ENCODE assay signal across 14 cellular contexts in genomic region chr3:46998852-46999515, GRCh38. TPM values are rescaled to one million over a fixed set of nuclear protein-coding genes. Genes with fewer than 3 reads are reported as not detected.
A peak's percentile ranks its signal among the peaks of the same experiment; 100 is the strongest.
DNase-seq lines count a peak whose midpoint lies in the region; ATAC-seq, FAIRE-seq and TF ChIP-seq lines count a peak whose summit lies in the region.
"Had no signal": no experiment of that assay in that cellular context is flagged by ENCODE, and none has a peak within 500 bp of the region (broad histone marks: within the 10 kb centered on the region; RNA-seq: fewer than 3 reads in every experiment).

No MANE protein-coding gene starts in this region.

- H3K9ac ChIP-seq in kidney (ENCODE audit: low read length in 2 of 2), result no peak overlapping the region

- no peak for FAIRE-seq in kidney (lab: Jason Lieb, UNC)

- H3K36me3 Mint-ChIP-seq in activated naive CD8-positive, alpha-beta T cell treated with anti-CD3 and anti-CD28 coated beads for 36 hours, result peaks cover 20% of the 10 kb centered on the region
- H3K36me3 Mint-ChIP-seq in activated CD4-positive, alpha-beta T cell treated with anti-CD3 and anti-CD28 coated beads, Interleukin-2, amount 10 ng/mL, durations not matched to agents 7 days and 5 days (ENCODE audit: low read depth), result peaks cover 35% of the 10 kb centered on the region

- CTCF ChIA-PET in activated CD4-positive, alpha-beta T cell treated with anti-CD3 and anti-CD28 coated beads, Interleukin-2, amount 10 ng/mL, durations not matched to agents 7 days and 5 days (lab: Charles Lee), result interaction anchor here (1.1 to 1.2 kb wide), 2 partner anchors 52 to 64 kb away, joined by 3 read pairs; no protein-coding TSS in a partner anchor

- POLR2A ChIA-PET in activated CD4-positive, alpha-beta T cell treated with anti-CD3 and anti-CD28 coated beads, Interleukin-2, amount 10 ng/mL, durations not matched to agents 7 days and 5 days (lab: Charles Lee), result no interaction called here

- no peaks in the 10 kb centered on the region for H3K27me3 ChIP-seq in right atrium auricular region
- H3K27me3 ChIP-seq: tibial artery had no signal

- H3K36me3 ChIP-seq in right atrium auricular region (peaks cover 27% of the 10 kb centered on the region), kidney (ENCODE audit: control insufficient read depth in 1 of 2, insufficient read depth in 2 of 2, low read length in 2 of 2) (peaks cover 13 to 30% of the 10 kb centered on the region in 2 donors)

- H3K4me1 Mint-ChIP-seq in activated naive CD8-positive, alpha-beta T cell treated with anti-CD3 and anti-CD28 coated beads for 36 hours, result peaks cover 10% of the 10 kb centered on the region
- H3K4me1 Mint-ChIP-seq in activated CD4-positive, alpha-beta T cell treated with anti-CD3 and anti-CD28 coated beads, Interleukin-2, amount 10 ng/mL, durations not matched to agents 7 days and 5 days, result peaks cover 13% of the 10 kb centered on the region
- H3K4me1 Mint-ChIP-seq: nephron had no signal

- TF ChIP-seq CTCF in right atrium auricular region (IDR thresholded peaks at IDR 0.05) (peak in 1 of 2 donors; percentile 24), kidney (IDR thresholded peaks at IDR 0.05; ENCODE audit: borderline replicate concordance, extremely low read depth, insufficient read depth) (no peak)

- H3K4me1 ChIP-seq in right atrium auricular region (no peaks in the 10 kb centered on the region), kidney (ENCODE audit: control insufficient read depth in 1 of 2, insufficient read depth in 1 of 2, low read depth in 1 of 2, low read length in 2 of 2) (peaks cover 3 to 4% of the 10 kb centered on the region in 2 donors)
- H3K4me1 ChIP-seq: tibial artery had no signal

- H3K9me3 ChIP-seq in right atrium auricular region (no peaks in the 10 kb centered on the region), kidney (ENCODE audit: control insufficient read depth in 1 of 2, low read length in 2 of 2) (no peaks in the 10 kb centered on the region)
- H3K9me3 ChIP-seq: tibial artery had no signal

- H3K9me3 Mint-ChIP-seq in activated naive CD8-positive, alpha-beta T cell treated with anti-CD3 and anti-CD28 coated beads for 36 hours, result no peaks in the 10 kb centered on the region
- H3K9me3 Mint-ChIP-seq in activated CD4-positive, alpha-beta T cell treated with anti-CD3 and anti-CD28 coated beads, Interleukin-2, amount 10 ng/mL, durations not matched to agents 7 days and 5 days, result no peaks in the 10 kb centered on the region
- H3K9me3 Mint-ChIP-seq: endodermal cell; nephron; T-helper 1 cell treated with Interleukin-12 subunit alpha and Interleukin-12 subunit beta and Interleukin-4 antibody, amounts not matched to agents 30 μg/mL and 1 μg/mL, for 36 hours had no signal

- no peak overlapping the region for H3K27ac ChIP-seq in right atrium auricular region
- no peak overlapping the region for H3K27ac ChIP-seq in kidney (ENCODE audit: low read depth in 2 of 2, low read length in 2 of 2)
- H3K27ac ChIP-seq: tibial artery had no signal

- H3K4me3 ChIP-seq in right atrium auricular region, result no peak overlapping the region
- H3K4me3 ChIP-seq in kidney (ENCODE audit: low read length in 2 of 2), result no peak overlapping the region
- H3K4me3 ChIP-seq: tibial artery had no signal

- H3K27me3 Mint-ChIP-seq in activated naive CD8-positive, alpha-beta T cell treated with anti-CD3 and anti-CD28 coated beads for 36 hours, result no peaks in the 10 kb centered on the region
- no peaks in the 10 kb centered on the region for H3K27me3 Mint-ChIP-seq in activated CD4-positive, alpha-beta T cell treated with anti-CD3 and anti-CD28 coated beads, Interleukin-2, amount 10 ng/mL, durations not matched to agents 7 days and 5 days

- intact Hi-C loops in Right ventricle myocardium superior (cut with DNase I), result no loop called here
- intact Hi-C loops in kidney (cut with DNase I), result loop anchor here (10.0 kb wide), 1 partner anchor 74 kb away; no protein-coding TSS in a partner anchor

- no peak overlapping the region for H3K4me3 Mint-ChIP-seq in activated naive CD8-positive, alpha-beta T cell treated with anti-CD3 and anti-CD28 coated beads for 36 hours
- H3K4me3 Mint-ChIP-seq in activated CD4-positive, alpha-beta T cell treated with anti-CD3 and anti-CD28 coated beads, Interleukin-2, amount 10 ng/mL, durations not matched to agents 7 days and 5 days, result no peak overlapping the region
- H3K4me3 Mint-ChIP-seq: endodermal cell; nephron; T-helper 1 cell treated with Interleukin-12 subunit alpha and Interleukin-12 subunit beta and Interleukin-4 antibody, amounts not matched to agents 30 μg/mL and 1 μg/mL, for 36 hours had no signal

- DNase-seq in Right ventricle myocardium superior (peak; percentile 36), right atrium auricular region (ENCODE audit: low spot score) (no peak), kidney (peak; percentile 61), hippocampal formation (lab: John Stamatoyannopoulos, UW) (no peak), GF-D8 (lab: John Stamatoyannopoulos, UW) (no peak)
- no peak for DNase-seq in activated naive CD8-positive, alpha-beta T cell treated with anti-CD3 and anti-CD28 coated beads for 36 hours
- no peak for DNase-seq in activated CD4-positive, alpha-beta T cell treated with anti-CD3 and anti-CD28 coated beads, Interleukin-2, amount 10 ng/mL, durations not matched to agents 7 days and 5 days
- DNase-seq: NCI-H2029 treated with DMSO at 0.1 percent for 48 hours, NCI-H446 had no signal

- ATAC-seq in Right ventricle myocardium superior (ENCODE audit: poor library complexity) (no peak), GM18909 (IDR thresholded peaks at IDR 0.05; ENCODE audit: poor library complexity, unreplicated experiment) (no peak)

- H3K27ac Mint-ChIP-seq in activated naive CD8-positive, alpha-beta T cell treated with anti-CD3 and anti-CD28 coated beads for 36 hours, result peak overlapping the region; percentile 34
- no peak overlapping the region for H3K27ac Mint-ChIP-seq in activated CD4-positive, alpha-beta T cell treated with anti-CD3 and anti-CD28 coated beads, Interleukin-2, amount 10 ng/mL, durations not matched to agents 7 days and 5 days
- H3K27ac Mint-ChIP-seq: nephron had no signal

RNA-seq across cellular contexts. Expression of gene NBEAL2, which starts 19.5 kb away (rescaled TPM):
- total RNA-seq in Right ventricle myocardium superior (11.7 TPM), right atrium auricular region (10 to 100 TPM in 1 of 2 donors, 1 to 10 TPM in 1; 7.5 to 15.3 TPM), kidney (82.8 TPM)
- 10 to 100 TPM; 63.1 to 67.4 TPM for total RNA-seq in activated naive CD8-positive, alpha-beta T cell treated with anti-CD3 and anti-CD28 coated beads for 36 hours
- polyA plus RNA-seq in kidney (ENCODE audit: insufficient read depth, low read depth, low replicate concordance), result 25.7 TPM
- 100 to 1,000 TPM; 194 to 212 TPM for total RNA-seq in activated CD4-positive, alpha-beta T cell treated with anti-CD3 and anti-CD28 coated beads, Interleukin-2, amount 10 ng/mL, durations not matched to agents 7 days and 5 days

RNA-seq across cellular contexts. Expression of gene CCDC12, which starts 22.4 kb away (rescaled TPM):
- total RNA-seq in Right ventricle myocardium superior, result 29.2 TPM
- 10 to 100 TPM; 27.5 to 38.6 TPM for total RNA-seq in right atrium auricular region
- 10 to 100 TPM; 48.8 to 55.4 TPM for total RNA-seq in activated naive CD8-positive, alpha-beta T cell treated with anti-CD3 and anti-CD28 coated beads for 36 hours
- 59.7 TPM for total RNA-seq in kidney
- polyA plus RNA-seq in kidney (ENCODE audit: insufficient read depth, low read depth, low replicate concordance), result 85.6 TPM
- 10 to 100 TPM; 48.7 to 56.1 TPM for total RNA-seq in activated CD4-positive, alpha-beta T cell treated with anti-CD3 and anti-CD28 coated beads, Interleukin-2, amount 10 ng/mL, durations not matched to agents 7 days and 5 days

Comparison
In these comparisons a context has a peak if more than half of its experiments do, and no peak if none do; other contexts are left out.
1. DNase-seq: peak in Right ventricle myocardium superior (single experiment) and kidney (single experiment); none in right atrium auricular region (single experiment), activated naive CD8-positive, alpha-beta T cell treated with anti-CD3 and anti-CD28 coated beads for 36 hours (single experiment), activated CD4-positive, alpha-beta T cell treated with anti-CD3 and anti-CD28 coated beads, Interleukin-2, amount 10 ng/mL, durations not matched to agents 7 days and 5 days (single experiment), hippocampal formation (0 of 2) and GF-D8 (single experiment).